8 cellular contexts compared by ENCODE assay signal in the genomic region with DNA sequence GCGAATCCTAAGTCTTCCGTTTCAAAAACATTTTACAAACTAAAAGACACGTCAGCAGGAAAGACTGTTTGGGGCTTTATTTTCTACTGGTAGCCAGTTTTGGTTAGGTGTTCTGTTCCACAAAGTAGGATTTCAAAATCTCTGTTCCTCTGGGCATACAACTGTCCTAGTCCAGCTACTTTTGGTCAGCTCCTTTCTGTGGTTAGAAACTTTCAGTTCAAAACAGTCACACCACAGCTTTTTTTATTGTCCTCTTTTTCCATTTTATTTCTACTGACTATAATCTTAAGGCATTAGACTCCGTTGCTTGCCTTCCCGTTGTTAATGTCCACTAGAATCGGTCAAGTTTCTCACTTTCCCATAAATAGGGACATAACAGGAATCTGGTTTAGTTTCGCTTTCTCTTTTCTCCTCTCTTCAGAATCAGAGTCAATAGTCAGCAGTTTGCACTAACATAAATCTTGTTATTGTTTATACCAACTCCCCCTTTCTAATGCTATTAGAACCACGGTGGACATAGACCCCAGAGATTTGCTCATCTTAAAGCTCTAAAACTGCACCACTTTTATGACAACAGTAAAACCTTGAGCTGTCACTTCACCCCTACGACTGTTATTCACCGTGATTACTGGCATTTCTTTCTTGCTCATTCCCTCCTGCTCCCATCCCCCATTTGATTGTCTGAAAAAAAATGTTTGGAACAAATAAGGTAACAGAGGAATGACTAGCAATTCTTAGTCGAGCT. TPM values are rescaled to one million over a fixed set of nuclear protein-coding genes. Genes with fewer than 3 reads are reported as not detected.
A peak's percentile ranks its signal among the peaks of the same experiment; 100 is the strongest.
DNase-seq lines count a peak whose midpoint lies in the region; ATAC-seq and TF ChIP-seq lines count a peak whose summit lies in the region.

No MANE protein-coding gene starts in this region.

- H3K36me3 ChIP-seq in H7 (replicated peaks; ENCODE audit: control insufficient read depth, insufficient read depth, low read length) = no peaks in the 10 kb centered on the region

- H3K27me3 Mint-ChIP-seq in dendritic cell treated with granulocyte-macrophage colony-stimulating factor and Interleukin-4, amounts not matched to agents 40 ng/mL and 50 ng/mL, for 4 days = no peaks in the 10 kb centered on the region
- no peaks in the 10 kb centered on the region for H3K27me3 Mint-ChIP-seq in WTC11 (ENCODE audit: low read depth)

- H3K27me3 ChIP-seq in H7 (ENCODE audit: control insufficient read depth, insufficient read depth, low read length) = no peaks in the 10 kb centered on the region

- POLR2A ChIA-PET in WTC11 (lab: Charles Lee) = no interaction called here

- DNase-seq in CD1c-positive myeloid dendritic cell (ENCODE audit: extremely low spot score) (peak; percentile 3), NCI-H2196 (lab: John Stamatoyannopoulos, UW; ENCODE audit: unreplicated experiment) (peak; percentile 32), myocyte (ENCODE audit: low read depth) (peak; percentile 43), H7 (no peak), NCI-H1105 (lab: John Stamatoyannopoulos, UW) (no peak), WTC11 (ENCODE audit: low spot score) (no peak), SIG-M5 treated with dmso at 0.1 percent for 504 hours (lab: John Stamatoyannopoulos, UW; ENCODE audit: unreplicated experiment) (no peak)

- no peaks in the 10 kb centered on the region for H3K36me3 Mint-ChIP-seq in dendritic cell treated with granulocyte-macrophage colony-stimulating factor and Interleukin-4, amounts not matched to agents 40 ng/mL and 50 ng/mL, for 4 days (ENCODE audit: low read depth)
- no peaks in the 10 kb centered on the region for H3K36me3 Mint-ChIP-seq in WTC11

- no peaks in the 10 kb centered on the region for H3K9me3 Mint-ChIP-seq in dendritic cell treated with granulocyte-macrophage colony-stimulating factor and Interleukin-4, amounts not matched to agents 40 ng/mL and 50 ng/mL, for 4 days
- H3K9me3 Mint-ChIP-seq in WTC11 = no peaks in the 10 kb centered on the region

- CTCF ChIA-PET in WTC11 (lab: Charles Lee) = no interaction called here

- H3K4me3 ChIP-seq in H7 (ENCODE audit: insufficient read depth, low read depth, low read length) = no peak overlapping the region

- ATAC-seq in WTC11 = no peak

- peak overlapping the region; percentile 40 for H3K27ac Mint-ChIP-seq in dendritic cell treated with granulocyte-macrophage colony-stimulating factor and Interleukin-4, amounts not matched to agents 40 ng/mL and 50 ng/mL, for 4 days
- H3K27ac Mint-ChIP-seq in WTC11 = no peak overlapping the region; the same call in 1 of the 2 replicates

- peak overlapping the region; percentile 76 for H3K4me3 Mint-ChIP-seq in dendritic cell treated with granulocyte-macrophage colony-stimulating factor and Interleukin-4, amounts not matched to agents 40 ng/mL and 50 ng/mL, for 4 days
- no peak overlapping the region for H3K4me3 Mint-ChIP-seq in WTC11

- TF ChIP-seq CTCF in WTC11 (IDR thresholded peaks at IDR 0.05) = no peak

- no peaks in the 10 kb centered on the region for H3K4me1 Mint-ChIP-seq in dendritic cell treated with granulocyte-macrophage colony-stimulating factor and Interleukin-4, amounts not matched to agents 40 ng/mL and 50 ng/mL, for 4 days (ENCODE audit: low read depth)
- H3K4me1 Mint-ChIP-seq in WTC11 = peaks cover 11% of the 10 kb centered on the region

- intact Hi-C loops in dendritic cell treated with granulocyte-macrophage colony-stimulating factor and Interleukin-4, amounts not matched to agents 40 ng/mL and 50 ng/mL, for 4 days (cut with micrococcal nuclease) = no loop called here

TF ChIP-seq in WTC11, 78 proteins besides CTCF, POLR2A, EP300 and RAD21 (continues in another document):
- no peak for TF ChIP-seq MYBL2 (CRISPR knock-in tag; IDR thresholded peaks at IDR 0.05)
- no peak for TF ChIP-seq TEAD4 (CRISPR knock-in tag; IDR thresholded peaks at IDR 0.05)
- TF ChIP-seq, protein P1, sequence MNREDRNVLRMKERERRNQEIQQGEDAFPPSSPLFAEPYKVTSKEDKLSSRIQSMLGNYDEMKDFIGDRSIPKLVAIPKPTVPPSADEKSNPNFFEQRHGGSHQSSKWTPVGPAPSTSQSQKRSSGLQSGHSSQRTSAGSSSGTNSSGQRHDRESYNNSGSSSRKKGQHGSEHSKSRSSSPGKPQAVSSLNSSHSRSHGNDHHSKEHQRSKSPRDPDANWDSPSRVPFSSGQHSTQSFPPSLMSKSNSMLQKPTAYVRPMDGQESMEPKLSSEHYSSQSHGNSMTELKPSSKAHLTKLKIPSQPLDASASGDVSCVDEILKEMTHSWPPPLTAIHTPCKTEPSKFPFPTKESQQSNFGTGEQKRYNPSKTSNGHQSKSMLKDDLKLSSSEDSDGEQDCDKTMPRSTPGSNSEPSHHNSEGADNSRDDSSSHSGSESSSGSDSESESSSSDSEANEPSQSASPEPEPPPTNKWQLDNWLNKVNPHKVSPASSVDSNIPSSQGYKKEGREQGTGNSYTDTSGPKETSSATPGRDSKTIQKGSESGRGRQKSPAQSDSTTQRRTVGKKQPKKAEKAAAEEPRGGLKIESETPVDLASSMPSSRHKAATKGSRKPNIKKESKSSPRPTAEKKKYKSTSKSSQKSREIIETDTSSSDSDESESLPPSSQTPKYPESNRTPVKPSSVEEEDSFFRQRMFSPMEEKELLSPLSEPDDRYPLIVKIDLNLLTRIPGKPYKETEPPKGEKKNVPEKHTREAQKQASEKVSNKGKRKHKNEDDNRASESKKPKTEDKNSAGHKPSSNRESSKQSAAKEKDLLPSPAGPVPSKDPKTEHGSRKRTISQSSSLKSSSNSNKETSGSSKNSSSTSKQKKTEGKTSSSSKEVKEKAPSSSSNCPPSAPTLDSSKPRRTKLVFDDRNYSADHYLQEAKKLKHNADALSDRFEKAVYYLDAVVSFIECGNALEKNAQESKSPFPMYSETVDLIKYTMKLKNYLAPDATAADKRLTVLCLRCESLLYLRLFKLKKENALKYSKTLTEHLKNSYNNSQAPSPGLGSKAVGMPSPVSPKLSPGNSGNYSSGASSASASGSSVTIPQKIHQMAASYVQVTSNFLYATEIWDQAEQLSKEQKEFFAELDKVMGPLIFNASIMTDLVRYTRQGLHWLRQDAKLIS (CRISPR knock-in tag; IDR thresholded peaks at IDR 0.05; ENCODE audit: borderline replicate concordance) = no peak
- TF ChIP-seq NR3C1 (CRISPR knock-in tag; conservative IDR thresholded peaks at IDR 0.05; ENCODE audit: low read depth) = no peak
- TF ChIP-seq ESRRA (CRISPR knock-in tag; IDR thresholded peaks at IDR 0.05; ENCODE audit: borderline replicate concordance) = no peak
- TF ChIP-seq FOXP1 (CRISPR knock-in tag; IDR thresholded peaks at IDR 0.05; ENCODE audit: borderline replicate concordance) = no peak
- TF ChIP-seq, protein P2, sequence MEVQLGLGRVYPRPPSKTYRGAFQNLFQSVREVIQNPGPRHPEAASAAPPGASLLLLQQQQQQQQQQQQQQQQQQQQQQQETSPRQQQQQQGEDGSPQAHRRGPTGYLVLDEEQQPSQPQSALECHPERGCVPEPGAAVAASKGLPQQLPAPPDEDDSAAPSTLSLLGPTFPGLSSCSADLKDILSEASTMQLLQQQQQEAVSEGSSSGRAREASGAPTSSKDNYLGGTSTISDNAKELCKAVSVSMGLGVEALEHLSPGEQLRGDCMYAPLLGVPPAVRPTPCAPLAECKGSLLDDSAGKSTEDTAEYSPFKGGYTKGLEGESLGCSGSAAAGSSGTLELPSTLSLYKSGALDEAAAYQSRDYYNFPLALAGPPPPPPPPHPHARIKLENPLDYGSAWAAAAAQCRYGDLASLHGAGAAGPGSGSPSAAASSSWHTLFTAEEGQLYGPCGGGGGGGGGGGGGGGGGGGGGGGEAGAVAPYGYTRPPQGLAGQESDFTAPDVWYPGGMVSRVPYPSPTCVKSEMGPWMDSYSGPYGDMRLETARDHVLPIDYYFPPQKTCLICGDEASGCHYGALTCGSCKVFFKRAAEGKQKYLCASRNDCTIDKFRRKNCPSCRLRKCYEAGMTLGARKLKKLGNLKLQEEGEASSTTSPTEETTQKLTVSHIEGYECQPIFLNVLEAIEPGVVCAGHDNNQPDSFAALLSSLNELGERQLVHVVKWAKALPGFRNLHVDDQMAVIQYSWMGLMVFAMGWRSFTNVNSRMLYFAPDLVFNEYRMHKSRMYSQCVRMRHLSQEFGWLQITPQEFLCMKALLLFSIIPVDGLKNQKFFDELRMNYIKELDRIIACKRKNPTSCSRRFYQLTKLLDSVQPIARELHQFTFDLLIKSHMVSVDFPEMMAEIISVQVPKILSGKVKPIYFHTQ (CRISPR knock-in tag; IDR thresholded peaks at IDR 0.05) = no peak
- TF ChIP-seq PRRX2 (CRISPR knock-in tag; IDR thresholded peaks at IDR 0.05) = no peak
- no peak for TF ChIP-seq JAZF1 (CRISPR knock-in tag; IDR thresholded peaks at IDR 0.05)
- TF ChIP-seq NFATC4 (CRISPR knock-in tag; IDR thresholded peaks at IDR 0.05) = no peak
- no peak for TF ChIP-seq ZNF263 (CRISPR knock-in tag; IDR thresholded peaks at IDR 0.05; ENCODE audit: low read depth)
- TF ChIP-seq CBFB (CRISPR knock-in tag; IDR thresholded peaks at IDR 0.05; ENCODE audit: low read depth) = no peak
- TF ChIP-seq, protein P3, sequence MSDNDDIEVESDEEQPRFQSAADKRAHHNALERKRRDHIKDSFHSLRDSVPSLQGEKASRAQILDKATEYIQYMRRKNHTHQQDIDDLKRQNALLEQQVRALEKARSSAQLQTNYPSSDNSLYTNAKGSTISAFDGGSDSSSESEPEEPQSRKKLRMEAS (CRISPR knock-in tag; IDR thresholded peaks at IDR 0.05) = no peak
- TF ChIP-seq, protein P4, sequence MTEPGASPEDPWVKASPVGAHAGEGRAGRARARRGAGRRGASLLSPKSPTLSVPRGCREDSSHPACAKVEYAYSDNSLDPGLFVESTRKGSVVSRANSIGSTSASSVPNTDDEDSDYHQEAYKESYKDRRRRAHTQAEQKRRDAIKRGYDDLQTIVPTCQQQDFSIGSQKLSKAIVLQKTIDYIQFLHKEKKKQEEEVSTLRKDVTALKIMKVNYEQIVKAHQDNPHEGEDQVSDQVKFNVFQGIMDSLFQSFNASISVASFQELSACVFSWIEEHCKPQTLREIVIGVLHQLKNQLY (CRISPR knock-in tag; IDR thresholded peaks at IDR 0.05) = no peak
- no peak for TF ChIP-seq ZNF671 (CRISPR knock-in tag; IDR thresholded peaks at IDR 0.05)
- TF ChIP-seq TEAD1 (CRISPR knock-in tag; IDR thresholded peaks at IDR 0.05) = no peak

RNA-seq across cellular contexts. Expression of gene NPAS3, which starts 41.5 kb away (rescaled TPM):
- total RNA-seq in myocyte (0.10 and 0.19 TPM in 2 replicates), WTC11 (2021) (1.8 to 3.2 TPM (median 1.8 TPM) in 3 replicates)
- polyA plus RNA-seq in myocyte (2012) = 0.67 TPM
- total RNA-seq in H7 (2014; rRNA removed; shearing (Covaris generic)) = 2.5 and 4.3 TPM in 2 replicates

Comparison
In these comparisons a context has a peak if more than half of its experiments do, and no peak if none do; other contexts are left out.
1. DNase-seq: peak in CD1c-positive myeloid dendritic cell (single experiment), NCI-H2196 (single experiment) and myocyte (single experiment); none in H7 (single experiment), NCI-H1105 (single experiment), WTC11 (single experiment) and SIG-M5 treated with dmso at 0.1 percent for 504 hours (single experiment).